16 cellular contexts compared by ENCODE assay signal in genomic region chr1:209349372-209350324, GRCh38.
DNase-seq lines count a peak whose midpoint lies in the region; TF ChIP-seq lines count a peak whose summit lies in the region.
"Had no signal": no experiment of that assay in that cellular context is flagged by ENCODE, and none has a peak within 500 bp of the region (broad histone marks: within the 10 kb centered on the region; RNA-seq: fewer than 3 reads in every experiment).

No MANE protein-coding gene starts in this region.

- peak overlapping the region; percentile 23 for H2AFZ ChIP-seq in smooth muscle cell (ENCODE audit: low read depth)
- H2AFZ ChIP-seq: PC-9 had no signal

- H3K36me3 ChIP-seq in smooth muscle cell (ENCODE audit: low read depth): no peaks in the 10 kb centered on the region
- H3K36me3 ChIP-seq: gastroesophageal sphincter, left lung, thyroid gland had no signal

- peaks cover 14% of the 10 kb centered on the region for H3K4me1 ChIP-seq in smooth muscle cell (ENCODE audit: low read depth)
- H3K4me1 ChIP-seq: body of pancreas, gastroesophageal sphincter, left lung, thyroid gland had no signal

- peaks cover 10% of the 10 kb centered on the region for H3F3A ChIP-seq in smooth muscle cell (ENCODE audit: low read depth)

- no peaks in the 10 kb centered on the region for H3K9me3 ChIP-seq in smooth muscle cell (replicated peaks; ENCODE audit: low read depth)
- H3K9me3 ChIP-seq: body of pancreas, gastroesophageal sphincter, left lung, thyroid gland had no signal

- no peaks in the 10 kb centered on the region for H3K79me2 ChIP-seq in smooth muscle cell (ENCODE audit: low read depth)

- H3K4me2 ChIP-seq in smooth muscle cell: peak overlapping the region; percentile 40
- H3K4me2 ChIP-seq: PC-9 had no signal

- no peak overlapping the region for H3K4me3 ChIP-seq in fibroblast of mammary gland (ENCODE audit: control insufficient read depth, low read depth, low read length)
- no peak overlapping the region for H3K4me3 ChIP-seq in smooth muscle cell
- H3K4me3 ChIP-seq: body of pancreas, gastroesophageal sphincter, left lung, PC-9, thyroid gland had no signal

- DNase-seq in DMS79 treated with DMSO at 0.1 percent for 48 hours (lab: John Stamatoyannopoulos, UW): peak; percentile 18
- DNase-seq in DMS79 (lab: John Stamatoyannopoulos, UW): no peak
- DNase-seq in NCI-H2227 treated with DMSO at 0.1 percent for 48 hours (lab: John Stamatoyannopoulos, UW): peak; percentile 55
- peak; percentile 69 for DNase-seq in fibroblast of mammary gland (ENCODE audit: low read depth)
- no peak for DNase-seq in smooth muscle cell (lab: John Stamatoyannopoulos, UW; ENCODE audit: unreplicated experiment)
- no peak for DNase-seq in superior temporal gyrus (ENCODE audit: extremely low spot score)
- DNase-seq in GM13977 (ENCODE audit: low spot score): no peak
- DNase-seq in SW480 (ENCODE audit: low spot score): no peak
- DNase-seq: activated CD4-positive, alpha-beta T cell treated with anti-CD3 and anti-CD28 coated beads, Interleukin-2, amount 10 ng/mL, durations not matched to agents 7 days and 5 days; body of pancreas; left lung; NCI-H1436 treated with DMSO at 0.1 percent for 48 hours; PC-9; thyroid gland had no signal

- TF ChIP-seq CTCF in fibroblast of mammary gland (conservative IDR thresholded peaks at IDR 0.05; ENCODE audit: control insufficient read depth, insufficient read depth, low read depth, low read length) (no peak), smooth muscle cell (IDR thresholded peaks at IDR 0.05; ENCODE audit: borderline replicate concordance, insufficient read depth, poor library complexity, severe bottlenecking) (no peak), GM13977 (IDR thresholded peaks at IDR 0.05; ENCODE audit: extremely low read depth, insufficient read depth, missing control alignments) (no peak)

- 16% methylated on average over 9 of the region's 9 CpGs for WGBS in smooth muscle cell (ENCODE audit: low lambda C conversion rate)

- H3K27ac ChIP-seq in smooth muscle cell (ENCODE audit: low read depth): peak overlapping the region; percentile 10
- H3K27ac ChIP-seq: 22Rv1, body of pancreas, gastroesophageal sphincter, left lung, PC-9, thyroid gland had no signal

- in situ Hi-C loops in GM13977 (cut with MboI; ENCODE audit: low pct_unique_long_range_greater_than_20kb, low sequenced_read_pairs, unreplicated experiment): no loop called here

- no peaks in the 10 kb centered on the region for H3K27me3 ChIP-seq in smooth muscle cell (ENCODE audit: low read depth)
- H3K27me3 ChIP-seq: body of pancreas, gastroesophageal sphincter, left lung, thyroid gland had no signal

- H4K20me1 ChIP-seq in smooth muscle cell (ENCODE audit: low read depth): no peaks in the 10 kb centered on the region

- H3K9ac ChIP-seq in smooth muscle cell (ENCODE audit: low read depth): no peak overlapping the region

Comparison
In these comparisons a context has a peak if more than half of its experiments do, and no peak if none do; other contexts are left out.
1. DNase-seq: peak in DMS79 treated with DMSO at 0.1 percent for 48 hours (single experiment), NCI-H2227 treated with DMSO at 0.1 percent for 48 hours (single experiment) and fibroblast of mammary gland (single experiment); none in DMS79 (single experiment), smooth muscle cell (single experiment), superior temporal gyrus (single experiment), GM13977 (single experiment) and SW480 (single experiment).